In the genomic region with DNA sequence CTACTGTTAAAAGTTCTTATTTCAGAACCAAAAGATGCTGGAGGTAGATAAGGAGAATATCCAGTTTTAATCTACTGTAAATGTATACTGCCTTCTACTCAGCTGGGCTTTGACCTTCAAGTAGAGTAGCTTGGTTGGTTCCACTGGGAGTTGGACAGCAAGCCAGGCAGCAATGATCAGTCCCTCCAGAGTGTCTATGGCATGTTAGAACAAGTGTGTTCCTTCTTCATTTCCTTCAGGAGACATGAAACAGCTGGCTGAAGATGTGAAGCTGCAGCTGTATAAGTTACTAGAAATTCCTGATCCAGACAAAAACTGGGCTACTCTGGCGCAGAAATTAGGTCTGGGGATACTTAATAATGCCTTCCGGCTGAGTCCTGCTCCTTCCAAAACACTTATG, we compare ENCODE assay signal across 12 cellular contexts.
A peak's percentile ranks its signal among the peaks of the same experiment; 100 is the strongest.
DNase-seq lines count a peak whose midpoint lies in the region; ATAC-seq and TF ChIP-seq lines count a peak whose summit lies in the region.
"Had no signal": no experiment of that assay in that cellular context is flagged by ENCODE, and none has a peak within 500 bp of the region (broad histone marks: within the 10 kb centered on the region; RNA-seq: fewer than 3 reads in every experiment).

No MANE protein-coding gene starts in this region.

- H3K4me3 Mint-ChIP-seq in activated naive CD4-positive, alpha-beta T cell treated with anti-CD3 and anti-CD28 coated beads, Interleukin-2, amount 10 ng/mL, durations not matched to agents 7 days and 5 days = peak overlapping the region; percentile 79
- H3K4me3 Mint-ChIP-seq in activated naive CD8-positive, alpha-beta T cell treated with anti-CD3 and anti-CD28 coated beads for 36 hours = peak overlapping the region; percentile 65
- H3K4me3 Mint-ChIP-seq: endodermal cell had no signal

- intact Hi-C loops in lower lobe of right lung (cut with DNase I) (no loop called here), left colon (cut with DNase I, micrococcal nuclease) (loop anchor here in 1 of 2 donors (10.0 kb wide), 1 partner anchor 157 kb away; no protein-coding TSS in a partner anchor)

- TF ChIP-seq CTCF in lower lobe of right lung (IDR thresholded peaks at IDR 0.05) = no peak

- H3K36me3 Mint-ChIP-seq in activated naive CD4-positive, alpha-beta T cell treated with anti-CD3 and anti-CD28 coated beads, Interleukin-2, amount 10 ng/mL, durations not matched to agents 7 days and 5 days = peaks cover 93% of the 10 kb centered on the region
- peaks cover 91% of the 10 kb centered on the region for H3K36me3 Mint-ChIP-seq in activated naive CD8-positive, alpha-beta T cell treated with anti-CD3 and anti-CD28 coated beads for 36 hours

- no peak for DNase-seq in activated naive CD4-positive, alpha-beta T cell treated with anti-CD3 and anti-CD28 coated beads, Interleukin-2, amount 10 ng/mL, durations not matched to agents 7 days and 5 days
- DNase-seq in activated naive CD4-positive, alpha-beta T cell (lab: John Stamatoyannopoulos, UW) = no peak
- no peak for DNase-seq in activated naive CD8-positive, alpha-beta T cell treated with anti-CD3 and anti-CD28 coated beads for 36 hours
- no peak for DNase-seq in lower lobe of right lung
- no peak for DNase-seq in HT-29 (ENCODE audit: low spot score)
- no peak for DNase-seq in G401 (ENCODE audit: low spot score)
- DNase-seq in left colon = no peak
- no peak for DNase-seq in NCI-H1417 treated with DMSO at 0.1 percent for 48 hours (lab: John Stamatoyannopoulos, UW)
- DNase-seq: heart left ventricle, NCI-H1417, NCI-H510A treated with DMSO at 0.1 percent for 48 hours had no signal

- CTCF ChIA-PET in activated naive CD4-positive, alpha-beta T cell treated with anti-CD3 and anti-CD28 coated beads, Interleukin-2, amount 10 ng/mL, durations not matched to agents 7 days and 5 days (lab: Charles Lee) = interaction anchor here (0.7 to 2.4 kb wide), 7 partner anchors 12 to 480 kb away, joined by 3 to 12 read pairs (median 5); no protein-coding TSS in a partner anchor

- H3K4me1 Mint-ChIP-seq in activated naive CD4-positive, alpha-beta T cell treated with anti-CD3 and anti-CD28 coated beads, Interleukin-2, amount 10 ng/mL, durations not matched to agents 7 days and 5 days = peaks cover 94% of the 10 kb centered on the region
- peaks cover 86% of the 10 kb centered on the region for H3K4me1 Mint-ChIP-seq in activated naive CD8-positive, alpha-beta T cell treated with anti-CD3 and anti-CD28 coated beads for 36 hours

- H3K4me1 ChIP-seq in lower lobe of right lung = peaks cover 14% of the 10 kb centered on the region

- no peaks in the 10 kb centered on the region for H3K9me3 Mint-ChIP-seq in activated naive CD4-positive, alpha-beta T cell treated with anti-CD3 and anti-CD28 coated beads, Interleukin-2, amount 10 ng/mL, durations not matched to agents 7 days and 5 days
- H3K9me3 Mint-ChIP-seq in activated naive CD8-positive, alpha-beta T cell treated with anti-CD3 and anti-CD28 coated beads for 36 hours = no peaks in the 10 kb centered on the region
- H3K9me3 Mint-ChIP-seq: endodermal cell had no signal

- H3K27ac ChIP-seq in lower lobe of right lung = no peak overlapping the region

- no peaks in the 10 kb centered on the region for H3K27me3 Mint-ChIP-seq in activated naive CD4-positive, alpha-beta T cell treated with anti-CD3 and anti-CD28 coated beads, Interleukin-2, amount 10 ng/mL, durations not matched to agents 7 days and 5 days
- H3K27me3 Mint-ChIP-seq in activated naive CD8-positive, alpha-beta T cell treated with anti-CD3 and anti-CD28 coated beads for 36 hours = no peaks in the 10 kb centered on the region

- peak overlapping the region; percentile 96 for H3K27ac Mint-ChIP-seq in activated naive CD4-positive, alpha-beta T cell treated with anti-CD3 and anti-CD28 coated beads, Interleukin-2, amount 10 ng/mL, durations not matched to agents 7 days and 5 days
- H3K27ac Mint-ChIP-seq in activated naive CD8-positive, alpha-beta T cell treated with anti-CD3 and anti-CD28 coated beads for 36 hours = peak overlapping the region; percentile 95

- in situ Hi-C loops in G401 (cut with HindIII; ENCODE audit: low sequenced_read_pairs) = loop anchor here (25.0 kb wide), 1 partner anchor 400 kb away; a partner anchor contains a TSS

- no peaks in the 10 kb centered on the region for H3K27me3 ChIP-seq in lower lobe of right lung (ENCODE audit: low read depth)
- H3K27me3 ChIP-seq: heart left ventricle had no signal

- no peak overlapping the region for H3K4me3 ChIP-seq in lower lobe of right lung
- H3K4me3 ChIP-seq: heart left ventricle had no signal

- peaks cover 100% of the 10 kb centered on the region for H3K36me3 ChIP-seq in lower lobe of right lung

- no peaks in the 10 kb centered on the region for H3K9me3 ChIP-seq in lower lobe of right lung
- H3K9me3 ChIP-seq: heart left ventricle had no signal

- ATAC-seq in lower lobe of right lung = peak; percentile 12 to 23
- no peak for ATAC-seq in left colon
